Comparison of ENCODE assay signal across 1 cellular context in genomic region chr14:74302160-74302628, GRCh38.
TF ChIP-seq lines count a peak whose summit lies in the region.

No MANE protein-coding gene starts in this region.

TF ChIP-seq in HepG2, 621 proteins besides CTCF, POLR2A, EP300 and RAD21 (continued from another document):
- TF ChIP-seq, protein P1, sequence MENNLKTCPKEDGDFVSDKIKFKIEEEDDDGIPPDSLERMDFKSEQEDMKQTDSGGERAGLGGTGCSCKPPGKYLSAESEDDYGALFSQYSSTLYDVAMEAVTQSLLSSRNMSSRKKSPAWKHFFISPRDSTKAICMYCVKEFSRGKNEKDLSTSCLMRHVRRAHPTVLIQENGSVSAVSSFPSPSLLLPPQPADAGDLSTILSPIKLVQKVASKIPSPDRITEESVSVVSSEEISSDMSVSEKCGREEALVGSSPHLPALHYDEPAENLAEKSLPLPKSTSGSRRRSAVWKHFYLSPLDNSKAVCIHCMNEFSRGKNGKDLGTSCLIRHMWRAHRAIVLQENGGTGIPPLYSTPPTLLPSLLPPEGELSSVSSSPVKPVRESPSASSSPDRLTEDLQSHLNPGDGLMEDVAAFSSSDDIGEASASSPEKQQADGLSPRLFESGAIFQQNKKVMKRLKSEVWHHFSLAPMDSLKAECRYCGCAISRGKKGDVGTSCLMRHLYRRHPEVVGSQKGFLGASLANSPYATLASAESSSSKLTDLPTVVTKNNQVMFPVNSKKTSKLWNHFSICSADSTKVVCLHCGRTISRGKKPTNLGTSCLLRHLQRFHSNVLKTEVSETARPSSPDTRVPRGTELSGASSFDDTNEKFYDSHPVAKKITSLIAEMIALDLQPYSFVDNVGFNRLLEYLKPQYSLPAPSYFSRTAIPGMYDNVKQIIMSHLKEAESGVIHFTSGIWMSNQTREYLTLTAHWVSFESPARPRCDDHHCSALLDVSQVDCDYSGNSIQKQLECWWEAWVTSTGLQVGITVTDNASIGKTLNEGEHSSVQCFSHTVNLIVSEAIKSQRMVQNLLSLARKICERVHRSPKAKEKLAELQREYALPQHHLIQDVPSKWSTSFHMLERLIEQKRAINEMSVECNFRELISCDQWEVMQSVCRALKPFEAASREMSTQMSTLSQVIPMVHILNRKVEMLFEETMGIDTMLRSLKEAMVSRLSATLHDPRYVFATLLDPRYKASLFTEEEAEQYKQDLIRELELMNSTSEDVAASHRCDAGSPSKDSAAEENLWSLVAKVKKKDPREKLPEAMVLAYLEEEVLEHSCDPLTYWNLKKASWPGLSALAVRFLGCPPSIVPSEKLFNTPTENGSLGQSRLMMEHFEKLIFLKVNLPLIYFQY (CRISPR knock-in tag; IDR thresholded peaks at IDR 0.05; ENCODE audit: borderline replicate concordance): no peak; the same call in 1 of the 2 replicates
- TF ChIP-seq ZNF20 (CRISPR knock-in tag; IDR thresholded peaks at IDR 0.05): no peak
- no peak for TF ChIP-seq DMAP1 (CRISPR knock-in tag; IDR thresholded peaks at IDR 0.05)
- TF ChIP-seq HDAC1 (CRISPR knock-in tag; IDR thresholded peaks at IDR 0.05): peak; percentile 3; the same call in 1 of the 2 replicates
- TF ChIP-seq TOPORS (CRISPR knock-in tag; IDR thresholded peaks at IDR 0.05): no peak
- TF ChIP-seq, protein P2, sequence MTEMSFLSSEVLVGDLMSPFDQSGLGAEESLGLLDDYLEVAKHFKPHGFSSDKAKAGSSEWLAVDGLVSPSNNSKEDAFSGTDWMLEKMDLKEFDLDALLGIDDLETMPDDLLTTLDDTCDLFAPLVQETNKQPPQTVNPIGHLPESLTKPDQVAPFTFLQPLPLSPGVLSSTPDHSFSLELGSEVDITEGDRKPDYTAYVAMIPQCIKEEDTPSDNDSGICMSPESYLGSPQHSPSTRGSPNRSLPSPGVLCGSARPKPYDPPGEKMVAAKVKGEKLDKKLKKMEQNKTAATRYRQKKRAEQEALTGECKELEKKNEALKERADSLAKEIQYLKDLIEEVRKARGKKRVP (CRISPR knock-in tag; IDR thresholded peaks at IDR 0.05): 0 out of 4 replicates have a peak, but pooled peaks of 1 of the 2 experiments have one; percentile 13
- TF ChIP-seq RNF2 (conservative IDR thresholded peaks at IDR 0.05; ENCODE audit: low read depth): no peak
- no peak for TF ChIP-seq SNAPC2 (CRISPR knock-in tag; IDR thresholded peaks at IDR 0.05)
- 0 out of 2 replicates have a peak, but pooled peaks have one; percentile 28 for TF ChIP-seq GFI1 (CRISPR knock-in tag; IDR thresholded peaks at IDR 0.05; ENCODE audit: borderline replicate concordance)
- TF ChIP-seq GATAD2A (CRISPR knock-in tag; IDR thresholded peaks at IDR 0.05): peak; percentile 33
- peak; percentile 66 for TF ChIP-seq U2AF1 (optimal IDR thresholded peaks at IDR 0.05; ENCODE audit: low read depth, low read length)
- TF ChIP-seq ZNF639 (CRISPR knock-in tag; conservative IDR thresholded peaks at IDR 0.05): no peak
- TF ChIP-seq, protein P3, sequence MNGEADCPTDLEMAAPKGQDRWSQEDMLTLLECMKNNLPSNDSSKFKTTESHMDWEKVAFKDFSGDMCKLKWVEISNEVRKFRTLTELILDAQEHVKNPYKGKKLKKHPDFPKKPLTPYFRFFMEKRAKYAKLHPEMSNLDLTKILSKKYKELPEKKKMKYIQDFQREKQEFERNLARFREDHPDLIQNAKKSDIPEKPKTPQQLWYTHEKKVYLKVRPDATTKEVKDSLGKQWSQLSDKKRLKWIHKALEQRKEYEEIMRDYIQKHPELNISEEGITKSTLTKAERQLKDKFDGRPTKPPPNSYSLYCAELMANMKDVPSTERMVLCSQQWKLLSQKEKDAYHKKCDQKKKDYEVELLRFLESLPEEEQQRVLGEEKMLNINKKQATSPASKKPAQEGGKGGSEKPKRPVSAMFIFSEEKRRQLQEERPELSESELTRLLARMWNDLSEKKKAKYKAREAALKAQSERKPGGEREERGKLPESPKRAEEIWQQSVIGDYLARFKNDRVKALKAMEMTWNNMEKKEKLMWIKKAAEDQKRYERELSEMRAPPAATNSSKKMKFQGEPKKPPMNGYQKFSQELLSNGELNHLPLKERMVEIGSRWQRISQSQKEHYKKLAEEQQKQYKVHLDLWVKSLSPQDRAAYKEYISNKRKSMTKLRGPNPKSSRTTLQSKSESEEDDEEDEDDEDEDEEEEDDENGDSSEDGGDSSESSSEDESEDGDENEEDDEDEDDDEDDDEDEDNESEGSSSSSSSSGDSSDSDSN (CRISPR knock-in tag; IDR thresholded peaks at IDR 0.05): no peak
- TF ChIP-seq ZNF317 (CRISPR knock-in tag; IDR thresholded peaks at IDR 0.05): no peak
- no peak for TF ChIP-seq ATF6 (CRISPR knock-in tag; conservative IDR thresholded peaks at IDR 0.05)
- 0 out of 2 replicates have a peak, but pooled peaks have one; percentile 6 for TF ChIP-seq FOXA3 (CRISPR knock-in tag; IDR thresholded peaks at IDR 0.05)
- TF ChIP-seq SMAD1 (CRISPR knock-in tag; IDR thresholded peaks at IDR 0.05; ENCODE audit: borderline replicate concordance, low read depth): no peak
- TF ChIP-seq ZNF710 (CRISPR knock-in tag; IDR thresholded peaks at IDR 0.05; ENCODE audit: borderline replicate concordance): no peak
- no peak for TF ChIP-seq ISL2 (CRISPR knock-in tag; IDR thresholded peaks at IDR 0.05)
- TF ChIP-seq CHD4 (IDR thresholded peaks at IDR 0.05; ENCODE audit: borderline replicate concordance, low read length): peak; percentile 27; the same call in 1 of the 2 replicates
- TF ChIP-seq KDM5B (CRISPR knock-in tag; IDR thresholded peaks at IDR 0.05; ENCODE audit: borderline replicate concordance): no peak
- no peak for TF ChIP-seq HOXA5 (CRISPR knock-in tag; IDR thresholded peaks at IDR 0.05)
- no peak for TF ChIP-seq ZSCAN21 (CRISPR knock-in tag; IDR thresholded peaks at IDR 0.05; ENCODE audit: borderline replicate concordance)
- no peak for TF ChIP-seq SIN3B (IDR thresholded peaks at IDR 0.05; ENCODE audit: low read length)
